22 cellular contexts compared by ENCODE assay signal in the genomic region with DNA sequence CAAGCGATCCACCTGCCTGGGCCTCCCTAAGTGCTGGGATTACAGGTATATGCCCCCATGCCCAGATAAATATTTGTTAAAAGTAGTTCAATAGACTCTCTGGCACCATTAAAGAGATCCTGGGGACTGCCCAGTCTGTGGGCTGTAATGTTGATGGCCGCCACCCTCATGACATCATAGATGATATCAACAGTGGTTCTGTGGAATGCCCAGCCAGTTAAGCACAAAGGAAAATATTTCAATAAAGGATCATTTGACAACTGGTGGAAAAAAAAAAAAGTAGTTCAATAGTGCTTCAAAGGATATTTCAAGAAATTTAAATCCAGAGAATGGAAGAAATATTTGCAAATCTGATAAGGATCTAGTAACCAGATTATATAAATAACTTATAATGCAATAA. TPM values are rescaled to one million over a fixed set of nuclear protein-coding genes. Genes with fewer than 3 reads are reported as not detected.
"Had no signal": no experiment of that assay in that cellular context is flagged by ENCODE, and none has a peak within 500 bp of the region (broad histone marks: within the 10 kb centered on the region; RNA-seq: fewer than 3 reads in every experiment).

No MANE protein-coding gene starts in this region.

- H3K4me1 ChIP-seq: prostate gland had no signal

- H3K27ac Mint-ChIP-seq: activated CD8-positive, alpha-beta T cell treated with anti-CD3 and anti-CD28 coated beads for 36 hours; activated naive CD4-positive, alpha-beta T cell treated with anti-CD3 and anti-CD28 coated beads, Interleukin-2, amount 10 ng/mL, durations not matched to agents 7 days and 5 days; activated naive CD8-positive, alpha-beta T cell treated with anti-CD3 and anti-CD28 coated beads, Interleukin-2, amount 50 U/mL, for 24 hours; activated T-cell treated with anti-CD3 and anti-CD28 coated beads, Interleukin-2, amount 50 U/mL, for 24 hours; memory B cell; stimulated activated naive CD8-positive, alpha-beta T cell treated with anti-CD3 and anti-CD28 coated beads, Interleukin-15, Interleukin-2, amounts not matched to agents 100 ng/mL and 50 ng/mL, for 24 hours; T-helper 2 cell treated with Interferon-gamma antibody and Interleukin-4, amounts not matched to agents 5 μg/mL and 100 μg/mL, for 36 hours; WTC11 had no signal

- H3K27ac ChIP-seq: coronary artery, gastroesophageal sphincter, heart left ventricle, prostate gland, right atrium auricular region, skin epidermis, upper lobe of right lung had no signal

- H3K9me3 Mint-ChIP-seq: activated CD8-positive, alpha-beta T cell treated with anti-CD3 and anti-CD28 coated beads for 36 hours; activated naive CD4-positive, alpha-beta T cell treated with anti-CD3 and anti-CD28 coated beads, Interleukin-2, amount 10 ng/mL, durations not matched to agents 7 days and 5 days; activated naive CD8-positive, alpha-beta T cell treated with anti-CD3 and anti-CD28 coated beads, Interleukin-2, amount 50 U/mL, for 24 hours; activated T-cell treated with anti-CD3 and anti-CD28 coated beads, Interleukin-2, amount 50 U/mL, for 24 hours; memory B cell; stimulated activated naive CD8-positive, alpha-beta T cell treated with anti-CD3 and anti-CD28 coated beads, Interleukin-15, Interleukin-2, amounts not matched to agents 100 ng/mL and 50 ng/mL, for 24 hours; T-helper 2 cell treated with Interferon-gamma antibody and Interleukin-4, amounts not matched to agents 5 μg/mL and 100 μg/mL, for 36 hours; WTC11 had no signal

- ATAC-seq: activated CD8-positive, alpha-beta T cell treated with anti-CD3 and anti-CD28 coated beads for 36 hours; activated naive CD8-positive, alpha-beta T cell treated with anti-CD3 and anti-CD28 coated beads, Interleukin-2, amount 50 U/mL, for 24 hours; gastroesophageal sphincter; heart left ventricle; left lung; upper lobe of right lung; WTC11 had no signal

- H3K27me3 Mint-ChIP-seq: activated naive CD8-positive, alpha-beta T cell treated with anti-CD3 and anti-CD28 coated beads, Interleukin-2, amount 50 U/mL, for 24 hours; activated T-cell treated with anti-CD3 and anti-CD28 coated beads, Interleukin-2, amount 50 U/mL, for 24 hours; memory B cell had no signal

- DNase-seq: activated CD4-positive, alpha-beta T cell treated with anti-CD3 and anti-CD28 coated beads for 4 hours; activated CD8-positive, alpha-beta T cell treated with anti-CD3 and anti-CD28 coated beads for 36 hours; activated effector memory CD4-positive, alpha-beta T cell treated with Interleukin-2 at 50 U/mL for 16 hours; activated naive CD4-positive, alpha-beta T cell treated with anti-CD3 and anti-CD28 coated beads, Interleukin-2, amount 10 ng/mL, durations not matched to agents 7 days and 5 days; activated naive CD8-positive, alpha-beta T cell treated with anti-CD3 and anti-CD28 coated beads, Interleukin-2, amount 50 U/mL, for 24 hours; activated T-cell treated with anti-CD3 and anti-CD28 coated beads, Interleukin-2, amount 50 U/mL, for 24 hours; anterior cingulate cortex; heart left ventricle; left lung; upper lobe of right lung had no signal

- H3K27me3 ChIP-seq: right atrium auricular region, upper lobe of right lung had no signal

- H3K4me3 Mint-ChIP-seq: activated CD8-positive, alpha-beta T cell treated with anti-CD3 and anti-CD28 coated beads for 36 hours; activated naive CD4-positive, alpha-beta T cell treated with anti-CD3 and anti-CD28 coated beads, Interleukin-2, amount 10 ng/mL, durations not matched to agents 7 days and 5 days; activated naive CD8-positive, alpha-beta T cell treated with anti-CD3 and anti-CD28 coated beads, Interleukin-2, amount 50 U/mL, for 24 hours; activated T-cell treated with anti-CD3 and anti-CD28 coated beads, Interleukin-2, amount 50 U/mL, for 24 hours; memory B cell; stimulated activated naive CD8-positive, alpha-beta T cell treated with anti-CD3 and anti-CD28 coated beads, Interleukin-15, Interleukin-2, amounts not matched to agents 100 ng/mL and 50 ng/mL, for 24 hours; T-helper 2 cell treated with Interferon-gamma antibody and Interleukin-4, amounts not matched to agents 5 μg/mL and 100 μg/mL, for 36 hours had no signal

- H3K9me3 ChIP-seq: gastroesophageal sphincter, heart left ventricle, left lung, prostate gland, right atrium auricular region, upper lobe of right lung had no signal

- H3K36me3 ChIP-seq: heart left ventricle, left lung, prostate gland, right atrium auricular region, upper lobe of right lung had no signal

- H3K4me3 ChIP-seq: coronary artery, gastroesophageal sphincter, heart left ventricle, left lung, prostate gland, right atrium auricular region, skin epidermis, upper lobe of right lung had no signal

- H3K36me3 Mint-ChIP-seq: activated naive CD4-positive, alpha-beta T cell treated with anti-CD3 and anti-CD28 coated beads, Interleukin-2, amount 10 ng/mL, durations not matched to agents 7 days and 5 days; memory B cell; WTC11 had no signal

RNA-seq across cellular contexts. Expression of a gene that starts 1.5 kb away (rescaled TPM):
- total RNA-seq: gastroesophageal sphincter, osteoblast had no signal

RNA-seq across cellular contexts. Expression of a gene that starts 12.1 kb away (rescaled TPM):
- total RNA-seq: activated CD8-positive, alpha-beta T cell treated with anti-CD3 and anti-CD28 coated beads for 36 hours; gastroesophageal sphincter; kidney epithelial cell; left lung; mononuclear cell; osteoblast; prostate gland; right atrium auricular region; upper lobe of right lung; WTC11 had no signal
